Comparison of ENCODE assay signal across 11 cellular contexts in genomic region chr14:24269910-24270536, GRCh38. TPM values are rescaled to one million over a fixed set of nuclear protein-coding genes. Genes with fewer than 3 reads are reported as not detected.
DNase-seq lines count a peak whose midpoint lies in the region; ATAC-seq and TF ChIP-seq lines count a peak whose summit lies in the region.
"Had no signal": no experiment of that assay in that cellular context is flagged by ENCODE, and none has a peak within 500 bp of the region (broad histone marks: within the 10 kb centered on the region; RNA-seq: fewer than 3 reads in every experiment).

No MANE protein-coding gene starts in this region.

- TF ChIP-seq POLR2A in esophagus squamous epithelium (IDR thresholded peaks at IDR 0.05) (no peak), spleen (IDR thresholded peaks at IDR 0.05) (no peak)

- H3K9me3 Mint-ChIP-seq in activated T-cell treated with anti-CD3 and anti-CD28 coated beads, Interleukin-2, amount 50 U/mL, for 4 hours, result no peaks in the 10 kb centered on the region
- no peaks in the 10 kb centered on the region for H3K9me3 Mint-ChIP-seq in T-cell

- H3K4me3 ChIP-seq in esophagus squamous epithelium, result peak overlapping the region in 2 of 4 donors; percentile 87 to 91
- H3K4me3 ChIP-seq in spleen, result no peak overlapping the region

- peaks cover 34% of the 10 kb centered on the region for H3K4me1 Mint-ChIP-seq in activated T-cell treated with anti-CD3 and anti-CD28 coated beads, Interleukin-2, amount 50 U/mL, for 4 hours (ENCODE audit: low read depth)
- H3K4me1 Mint-ChIP-seq in T-cell, result peaks cover 34 to 43% (median 37%) of the 10 kb centered on the region in 3 donors

- POLR2A ChIA-PET in T-cell (lab: Charles Lee), result interaction anchor here (0.8 to 2.3 kb wide), 3 partner anchors 27 to 61 kb away, joined by 3 to 19 read pairs (median 3); partner anchors contain the start of gene TINF2 (in 1 of the 2)

- H3K27ac ChIP-seq in esophagus squamous epithelium (peak overlapping the region; percentile 2 to 100 (median 96)), spleen (peak overlapping the region in 3 of 8 donors; percentile 95 to 100 (median 99))

- peak overlapping the region; percentile 88 for H3K4me3 Mint-ChIP-seq in activated T-cell treated with anti-CD3 and anti-CD28 coated beads, Interleukin-2, amount 50 U/mL, for 4 hours
- H3K4me3 Mint-ChIP-seq in T-cell, result peak overlapping the region; percentile 84 to 90 (median 90)

- no peak for ATAC-seq in activated T-cell treated with anti-CD3 and anti-CD28 coated beads, Interleukin-2, amount 50 U/mL, for 4 hours
- ATAC-seq in T-cell (replicated peaks in 1 of 4), result no peak
- ATAC-seq in HG02840 (IDR thresholded peaks at IDR 0.05; ENCODE audit: low FRiP score, unreplicated experiment), result no peak
- no peak for ATAC-seq in GM19328 (IDR thresholded peaks at IDR 0.05; ENCODE audit: unreplicated experiment)

- DNase-seq in activated T-cell treated with anti-CD3 and anti-CD28 coated beads, Interleukin-2, amount 50 U/mL, for 4 hours, result no peak
- DNase-seq in activated T-cell treated with anti-CD3 and anti-CD28 coated beads, Interleukin-2, amount 50 U/mL, for 48 hours, result no peak
- DNase-seq in T-cell (no peak), esophagus squamous epithelium (lab: John Stamatoyannopoulos, UW) (no peak), spleen (peak; percentile 75), NCI-H82 (lab: John Stamatoyannopoulos, UW) (no peak)
- DNase-seq: heart right ventricle, NCI-H446 had no signal

- H3K27me3 ChIP-seq in esophagus squamous epithelium (no peaks in the 10 kb centered on the region), spleen (replicated peaks in 1 of 7) (no peaks in the 10 kb centered on the region)
- H3K27me3 ChIP-seq: heart right ventricle, pancreas had no signal

- H3K9me3 ChIP-seq in esophagus squamous epithelium (no peaks in the 10 kb centered on the region), spleen (no peaks in the 10 kb centered on the region)
- H3K9me3 ChIP-seq: heart right ventricle, pancreas had no signal

- H3K36me3 ChIP-seq in esophagus squamous epithelium, result peaks cover 17 to 53% (median 26%) of the 10 kb centered on the region in 3 donors
- H3K36me3 ChIP-seq in spleen, result peaks cover 0 to 52% (median 41%) of the 10 kb centered on the region in 6 donors

- CTCF ChIA-PET in T-cell (lab: Charles Lee), result interaction anchor here (0.6 to 2.6 kb wide), 6 partner anchors 9 to 161 kb away, joined by 3 to 30 read pairs (median 3); partner anchors contain the start of gene TINF2 (in 1 of the 2)

- intact Hi-C loops in esophagus squamous epithelium (cut with DNase I), result no loop called here
- intact Hi-C loops in spleen (cut with DNase I; ENCODE audit: low total_unique reads), result no loop called here

- 84 to 100% methylated on average over 3 to 7 of the region's 14 CpGs for WGBS in esophagus squamous epithelium, 2 donors
- 95 to 98% (median 97%) methylated on average over 10 to 14 of the region's 14 CpGs for WGBS in spleen, 5 donors

- no peaks in the 10 kb centered on the region for H3K27me3 Mint-ChIP-seq in activated T-cell treated with anti-CD3 and anti-CD28 coated beads, Interleukin-2, amount 50 U/mL, for 4 hours (ENCODE audit: low read depth)
- H3K27me3 Mint-ChIP-seq in T-cell, result no peaks in the 10 kb centered on the region

- peaks cover 14 to 94% (median 34%) of the 10 kb centered on the region in 3 donors for H3K4me1 ChIP-seq in esophagus squamous epithelium
- peaks cover 7 to 54% (median 41%) of the 10 kb centered on the region in 6 donors for H3K4me1 ChIP-seq in spleen

- no peak for TF ChIP-seq CTCF in esophagus squamous epithelium (IDR thresholded peaks at IDR 0.05)
- no peak for TF ChIP-seq CTCF in spleen (IDR thresholded peaks at IDR 0.05 in 8 of 11, conservative IDR thresholded peaks at IDR 0.05 in 3 of 11)

- H3K27ac Mint-ChIP-seq in T-cell, result peak overlapping the region in 1 of 2 donors; percentile 95

- H3K36me3 Mint-ChIP-seq in activated T-cell treated with anti-CD3 and anti-CD28 coated beads, Interleukin-2, amount 50 U/mL, for 4 hours (ENCODE audit: insufficient read depth), result peaks cover 15% of the 10 kb centered on the region
- peaks cover 29% of the 10 kb centered on the region for H3K36me3 Mint-ChIP-seq in T-cell

RNA-seq across cellular contexts. Expression of gene RABGGTA, which starts 1.4 kb away (rescaled TPM):
- total RNA-seq in activated T-cell treated with anti-CD3 and anti-CD28 coated beads, Interleukin-2, amount 50 U/mL, for 4 hours, result 10 to 100 TPM; 52.2 to 58.8 (median 53.4) TPM
- total RNA-seq in T-cell, result 10 to 100 TPM; 49.3 to 66.5 (median 62.4) TPM
- total RNA-seq in esophagus squamous epithelium, result 100 to 1,000 TPM in 2 of 4 donors, 10 to 100 TPM in 2; 68.9 to 171 (median 108) TPM
- 10 to 100 TPM; 41.7 to 63.0 (median 48.6) TPM for total RNA-seq in spleen
- 10 to 100 TPM; 22.5 to 46.7 (median 41.4) TPM for polyA plus RNA-seq in spleen

RNA-seq across cellular contexts. Expression of gene TGM1, which starts 7.0 kb away (rescaled TPM):
- 1 to 10 TPM; 2.6 to 8.1 (median 2.6) TPM for total RNA-seq in activated T-cell treated with anti-CD3 and anti-CD28 coated beads, Interleukin-2, amount 50 U/mL, for 4 hours
- total RNA-seq in T-cell (10 to 100 TPM in 2 of 5 donors, 1 to 10 TPM in 3; 4.9 to 13.5 (median 9.4) TPM), esophagus squamous epithelium (1,000 to 10,000 TPM in 2 of 4 donors, 100 to 1,000 TPM in 2; 566 to 1,879 (median 1,037) TPM), spleen (1 to 10 TPM; 1.4 to 4.8 (median 2.8) TPM)
- 1 to 10 TPM; 1.7 to 3.5 (median 2.3) TPM for polyA plus RNA-seq in spleen

RNA-seq across cellular contexts. Expression of gene TINF2, which starts 27.6 kb away (rescaled TPM):
- 100 to 1,000 TPM in 2 of 3 donors, 10 to 100 TPM in 1; 87.2 to 110 (median 103) TPM for total RNA-seq in activated T-cell treated with anti-CD3 and anti-CD28 coated beads, Interleukin-2, amount 50 U/mL, for 4 hours
- total RNA-seq in T-cell, result 100 to 1,000 TPM; 119 to 160 (median 139) TPM
- 10 to 100 TPM; 46.3 to 94.3 (median 56.1) TPM for total RNA-seq in esophagus squamous epithelium
- 100 to 1,000 TPM in 3 of 7 donors, 10 to 100 TPM in 4; 61.8 to 121 (median 99.5) TPM for total RNA-seq in spleen
- polyA plus RNA-seq in spleen, result 10 to 100 TPM; 55.7 to 60.8 (median 57.4) TPM

RNA-seq across cellular contexts. Expression of gene DHRS1, which starts 29.6 kb away (rescaled TPM):
- 1 to 10 TPM; 2.6 to 4.2 (median 3.1) TPM for total RNA-seq in activated T-cell treated with anti-CD3 and anti-CD28 coated beads, Interleukin-2, amount 50 U/mL, for 4 hours
- 10 to 100 TPM; 34.2 to 47.6 (median 39.1) TPM for total RNA-seq in T-cell
- 100 to 1,000 TPM in 2 of 4 donors, 10 to 100 TPM in 2; 81.6 to 164 (median 101) TPM for total RNA-seq in esophagus squamous epithelium
- 10 to 100 TPM; 29.9 to 56.1 (median 34.0) TPM for total RNA-seq in spleen
- 10 to 100 TPM; 22.0 to 38.2 (median 30.3) TPM for polyA plus RNA-seq in spleen

RNA-seq across cellular contexts. Expression of gene NOP9, which starts 29.6 kb away (rescaled TPM):
- 10 to 100 TPM; 67.8 to 71.0 (median 68.0) TPM for total RNA-seq in activated T-cell treated with anti-CD3 and anti-CD28 coated beads, Interleukin-2, amount 50 U/mL, for 4 hours
- total RNA-seq in T-cell, result 10 to 100 TPM; 29.7 to 33.2 (median 30.8) TPM
- 10 to 100 TPM; 18.0 to 29.8 (median 25.0) TPM for total RNA-seq in esophagus squamous epithelium
- total RNA-seq in spleen, result 10 to 100 TPM; 16.8 to 26.9 (median 22.9) TPM
- polyA plus RNA-seq in spleen, result 10 to 100 TPM in 1 of 3 donors, 1 to 10 TPM in 2; 4.5 to 12.1 (median 5.2) TPM

Comparison
In these comparisons a context has a peak if more than half of its experiments do, and no peak if none do; other contexts are left out.
1. RNA of gene TGM1, which starts 7.0 kb away (total RNA-seq): 566 to 1,879 TPM in esophagus squamous epithelium; 4.9 to 13.5 TPM in T-cell, 1.4 to 4.8 TPM in spleen and 2.6 to 8.1 TPM in activated T-cell treated with anti-CD3 and anti-CD28 coated beads, Interleukin-2, amount 50 U/mL, for 4 hours; every median in the first group is over 10 times any median in the second.